15 cellular contexts compared by ENCODE assay signal in the genomic region with DNA sequence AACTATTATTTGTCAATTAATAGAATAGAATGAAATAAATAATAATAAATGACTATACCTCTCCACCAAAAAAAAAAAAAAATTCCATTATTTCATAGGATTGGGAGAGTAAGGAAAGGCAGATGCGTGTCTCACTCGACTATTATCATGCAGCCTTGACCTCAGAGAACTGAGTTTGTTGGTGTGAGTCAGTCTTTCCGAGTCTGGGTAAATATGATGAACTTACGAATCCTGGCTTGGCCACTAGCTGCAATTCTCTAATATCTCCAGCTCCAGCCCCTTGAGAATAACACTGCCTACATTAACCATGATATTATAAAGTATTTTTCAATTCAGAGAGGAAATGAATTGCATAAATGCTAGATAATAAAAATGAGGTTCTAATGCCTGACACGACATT. TPM values are rescaled to one million over a fixed set of nuclear protein-coding genes. Genes with fewer than 3 reads are reported as not detected.
DNase-seq lines count a peak whose midpoint lies in the region; ATAC-seq, FAIRE-seq and TF ChIP-seq lines count a peak whose summit lies in the region.
"Had no signal": no experiment of that assay in that cellular context is flagged by ENCODE, and none has a peak within 500 bp of the region (broad histone marks: within the 10 kb centered on the region; RNA-seq: fewer than 3 reads in every experiment).

No MANE protein-coding gene starts in this region.

- TF ChIP-seq CTCF in cardiac fibroblast (IDR thresholded peaks at IDR 0.05; ENCODE audit: low read depth, low read length), result no peak
- TF ChIP-seq CTCF in mammary epithelial cell (conservative IDR thresholded peaks at IDR 0.05 in 1 of 2, IDR thresholded peaks at IDR 0.05 in 1 of 2; ENCODE audit: extremely low read depth in 1 of 2, insufficient read depth in 1 of 2, low read depth in 1 of 2, low read length in 2 of 2), result no peak

- intact Hi-C loops in Right ventricle myocardium superior (cut with DNase I), result no loop called here
- intact Hi-C loops in cardiac septum (cut with DNase I), result no loop called here
- intact Hi-C loops in left ventricle myocardium superior (cut with micrococcal nuclease), result no loop called here
- intact Hi-C loops in mammary epithelial cell (cut with micrococcal nuclease), result no loop called here

- no peaks in the 10 kb centered on the region for H3K4me1 ChIP-seq in mammary epithelial cell (ENCODE audit: insufficient read depth, low read length)

- H3K4me3 ChIP-seq in cardiac fibroblast (replicated peaks in 1 of 2; ENCODE audit: low read depth in 2 of 2, low read length in 2 of 2) (no peak overlapping the region), mammary epithelial cell (replicated peaks in 1 of 3; ENCODE audit: insufficient read depth in 1 of 3, low read depth in 2 of 3, low read length in 3 of 3) (no peak overlapping the region)
- H3K4me3 ChIP-seq: PC-9 had no signal

- in situ Hi-C loops in mammary epithelial cell (cut with MboI; ENCODE audit: low sequenced_read_pairs in 2 of 2), result no loop called here

- no peak overlapping the region for H3K27ac ChIP-seq in mammary epithelial cell (ENCODE audit: insufficient read depth, low read depth, low read length)
- H3K27ac ChIP-seq: PC-9 had no signal

- 77% methylated on average over 5 of the region's 5 CpGs for WGBS in mammary epithelial cell (ENCODE audit: low coverage, missing lambda C conversion rate)

- no peak overlapping the region for H3K4me2 ChIP-seq in mammary epithelial cell (ENCODE audit: insufficient read depth, low read depth, low read length)

- ATAC-seq in Right ventricle myocardium superior (ENCODE audit: poor library complexity) (peak; percentile 66), left ventricle myocardium superior (peak; percentile 75)

- no peaks in the 10 kb centered on the region for H3K9me3 ChIP-seq in mammary epithelial cell (replicated peaks; ENCODE audit: insufficient read depth, low read length)

- H3K9ac ChIP-seq in mammary epithelial cell (ENCODE audit: insufficient read depth, low read length), result no peak overlapping the region

- no peak for DNase-seq in Right ventricle myocardium superior
- no peak for DNase-seq in cardiac septum (ENCODE audit: low spot score)
- DNase-seq in cardiac fibroblast (ENCODE audit: low read depth in 2 of 2), result peak; percentile 80 to 93
- DNase-seq in left ventricle myocardium superior, result no peak
- DNase-seq in stromal cell of bone marrow (ENCODE audit: low read depth), result peak; percentile 68
- DNase-seq in mammary epithelial cell, result no peak
- no peak for DNase-seq in superior temporal gyrus (ENCODE audit: extremely low spot score)
- DNase-seq in GM19239 (ENCODE audit: insufficient read length, low spot score), result no peak
- DNase-seq: 8988T, C1 segment of cervical spinal cord, NCI-H1048, NCI-H2227 treated with DMSO at 0.1 percent for 48 hours, NCI-H524 treated with DMSO at 0.1 percent for 48 hours, PC-9 had no signal

- CTCF ChIA-PET in mammary epithelial cell (lab: Charles Lee; ENCODE audit: low non-redundant PET), result no interaction called here

- dilution Hi-C loops in mammary epithelial cell (cut with HindIII; ENCODE audit: low sequenced_read_pairs), result no loop called here

- H4K20me1 ChIP-seq in mammary epithelial cell (ENCODE audit: insufficient read depth, low read length), result no peaks in the 10 kb centered on the region

- no peaks in the 10 kb centered on the region for H3K79me2 ChIP-seq in mammary epithelial cell (ENCODE audit: insufficient read depth, low read length)

- no peak for FAIRE-seq in GM19239 (lab: Jason Lieb, UNC)
- FAIRE-seq: HTR-8/SVneo had no signal

- no TSS peak for BruUV-seq in mammary epithelial cell (replicated peaks; lab: Mats Ljungman, UMichigan)

- H2AFZ ChIP-seq in mammary epithelial cell (ENCODE audit: low read depth, low read length), result no peak overlapping the region
- H2AFZ ChIP-seq: PC-9 had no signal

- no peaks in the 10 kb centered on the region for H3K36me3 ChIP-seq in mammary epithelial cell (ENCODE audit: insufficient read depth, low read length)

- peaks cover 8% of the 10 kb centered on the region for H3K27me3 ChIP-seq in mammary epithelial cell (ENCODE audit: insufficient read depth, low read length)

RNA-seq across cellular contexts. Expression of a gene that starts 46.6 kb away (rescaled TPM):
- total RNA-seq in Right ventricle myocardium superior (48.0 TPM), cardiac septum (62.6 TPM), left ventricle myocardium superior (53.0 TPM), mammary epithelial cell (100 to 1,000 TPM; 113 to 135 TPM)
- polyA plus RNA-seq in mammary epithelial cell, result 102 TPM
- 84.2 TPM for polyA minus RNA-seq in mammary epithelial cell

Comparison
In these comparisons a context has a peak if more than half of its experiments do, and no peak if none do; other contexts are left out.
1. DNase-seq: peak in cardiac fibroblast (2 of 2) and stromal cell of bone marrow (single experiment); none in Right ventricle myocardium superior (single experiment), cardiac septum (single experiment), left ventricle myocardium superior (single experiment), mammary epithelial cell (single experiment), superior temporal gyrus (single experiment) and GM19239 (single experiment).